Comparison of ENCODE assay signal across 21 cellular contexts in the genomic region with DNA sequence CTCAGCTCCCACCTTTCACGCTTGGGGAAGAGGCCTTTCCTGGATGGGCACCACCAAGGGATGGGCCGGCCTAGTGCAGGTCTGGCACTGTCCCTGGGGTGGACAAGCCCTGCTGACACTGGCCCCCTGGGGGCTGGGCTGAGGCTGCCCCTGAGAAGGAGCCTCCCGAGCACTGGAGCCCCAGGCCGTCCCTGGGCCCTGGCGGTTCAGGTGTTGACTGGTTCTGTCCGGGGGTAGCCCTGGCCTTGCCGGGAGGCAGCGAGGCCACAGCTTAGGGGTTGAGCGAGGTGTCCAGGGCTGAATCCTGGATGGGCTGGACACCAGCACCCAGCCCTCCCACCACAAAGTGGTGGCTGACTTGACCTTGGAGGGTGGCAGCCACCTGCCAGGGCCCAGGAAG. TPM values are rescaled to one million over a fixed set of nuclear protein-coding genes. Genes with fewer than 3 reads are reported as not detected.
DNase-seq lines count a peak whose midpoint lies in the region; ATAC-seq lines count a peak whose summit lies in the region.
"Had no signal": no experiment of that assay in that cellular context is flagged by ENCODE, and none has a peak within 500 bp of the region (broad histone marks: within the 10 kb centered on the region; RNA-seq: fewer than 3 reads in every experiment).

No MANE protein-coding gene starts in this region.

- DNase-seq in cardiac septum (ENCODE audit: low spot score) (peak; percentile 50), Right ventricle myocardium inferior (ENCODE audit: missing footprints) (no peak), islet precursor cell (peak; percentile 39), sciatic nerve (ENCODE audit: low spot score) (peak; percentile 52), anterior cingulate cortex (lab: John Stamatoyannopoulos, UW) (no peak), 8988T (no peak)
- DNase-seq: ACHN, AML-193, Caco-2, EL, NCI-H1048, NCI-H1436 treated with DMSO at 0.1 percent for 48 hours, NCI-H2029 treated with DMSO at 0.1 percent for 48 hours, NCI-H2171 treated with DMSO at 0.1 percent for 48 hours, NCI-H446 treated with DMSO at 0.1 percent for 48 hours, NCI-H748 treated with DMSO at 0.1 percent for 48 hours, PC-9 had no signal

- intact Hi-C loops in cardiac septum (cut with DNase I) (no loop called here), Right ventricle myocardium inferior (cut with DNase I) (no loop called here), sciatic nerve (cut with DNase I) (no loop called here)

- ATAC-seq in Right ventricle myocardium inferior, result no peak
- ATAC-seq in sciatic nerve, result no peak
- ATAC-seq in HG03135 (IDR thresholded peaks at IDR 0.05; ENCODE audit: unreplicated experiment), result no peak

RNA-seq across cellular contexts. Expression of a gene that starts 49.7 kb away (rescaled TPM):
- not detected for total RNA-seq in cardiac septum
- not detected for total RNA-seq in Right ventricle myocardium inferior
- total RNA-seq in sciatic nerve, result not detected
- total RNA-seq: Caco-2, H1, MCF 10A, PC-9, Right ventricle myocardium superior had no signal

Comparison
In these comparisons a context has a peak if more than half of its experiments do, and no peak if none do; other contexts are left out.
1. DNase-seq: peak in cardiac septum (single experiment), islet precursor cell (single experiment) and sciatic nerve (single experiment); none in Right ventricle myocardium inferior (single experiment), anterior cingulate cortex (0 of 58) and 8988T (single experiment).